Comparison of ENCODE assay signal across 1 cellular context in genomic region chr1:169892819-169893644, GRCh38.
TF ChIP-seq lines count a peak whose summit lies in the region.

No MANE protein-coding gene starts in this region.

TF ChIP-seq in IMR-90, 13 proteins besides CTCF, POLR2A, EP300 and RAD21 (continued from another document):
- TF ChIP-seq ELK1 (IDR thresholded peaks at IDR 0.05; ENCODE audit: borderline replicate concordance, low read depth, low read length): no peak
- no peak for TF ChIP-seq CHD1 (IDR thresholded peaks at IDR 0.05; ENCODE audit: low read depth, low read length)
- TF ChIP-seq MAZ (IDR thresholded peaks at IDR 0.05; ENCODE audit: borderline replicate concordance, low read depth, low read length): no peak
- TF ChIP-seq FOS (IDR thresholded peaks at IDR 0.05; ENCODE audit: low read depth, low read length): no peak
- no peak for TF ChIP-seq CEBPB (IDR thresholded peaks at IDR 0.05; ENCODE audit: low read depth, low read length)
